In genomic region chr2:219180961-219181360, GRCh38 we compare ENCODE assay signal across 1 cellular context.
TF ChIP-seq lines count a peak whose summit lies in the region.

No MANE protein-coding gene starts in this region.

TF ChIP-seq in GM23338, 12 proteins besides CTCF, POLR2A, EP300 and RAD21:
- TF ChIP-seq JUNB (IDR thresholded peaks at IDR 0.05; ENCODE audit: unreplicated experiment) = no peak
- no peak for TF ChIP-seq REST (IDR thresholded peaks at IDR 0.05; ENCODE audit: unreplicated experiment)
- TF ChIP-seq STAT1 (IDR thresholded peaks at IDR 0.05; ENCODE audit: unreplicated experiment) = no peak
- TF ChIP-seq ETS1 (IDR thresholded peaks at IDR 0.05) = no peak
- TF ChIP-seq ZNF462 (CRISPR knock-in tag; IDR thresholded peaks at IDR 0.05) = no peak
- TF ChIP-seq EZH2phosphoT487 (IDR thresholded peaks at IDR 0.05; ENCODE audit: unreplicated experiment) = no peak
- no peak for TF ChIP-seq ZNF331 (CRISPR knock-in tag; IDR thresholded peaks at IDR 0.05; ENCODE audit: low read depth)
- TF ChIP-seq CREB1 (CRISPR knock-in tag; IDR thresholded peaks at IDR 0.05; ENCODE audit: low read depth) = no peak
- no peak for TF ChIP-seq EZH2 (IDR thresholded peaks at IDR 0.05; ENCODE audit: low read depth, unreplicated experiment)
- no peak for TF ChIP-seq NANOG (IDR thresholded peaks at IDR 0.05; ENCODE audit: borderline replicate concordance)
- no peak for TF ChIP-seq POLR2AphosphoS5 (IDR thresholded peaks at IDR 0.05; ENCODE audit: low read depth)
- no peak for TF ChIP-seq ZNF114 (CRISPR knock-in tag; IDR thresholded peaks at IDR 0.05)
